Comparison of ENCODE assay signal across 8 cellular contexts in genomic region chr19:39846176-39846677, GRCh38. TPM values are rescaled to one million over a fixed set of nuclear protein-coding genes. Genes with fewer than 3 reads are reported as not detected.
DNase-seq lines count a peak whose midpoint lies in the region; ATAC-seq and TF ChIP-seq lines count a peak whose summit lies in the region.

Gene FBL (minus strand): TSS chr19:39846379. CDS start chr19:39846300, 79 bp downstream.

- WGBS in right lobe of liver (ENCODE audit: insufficient coverage, low coverage, low lambda C conversion rate, missing lambda C conversion rate), result 0% methylated on average over 24 of the region's 47 CpGs

- peaks cover 0 to 20% (median 6%) of the 10 kb centered on the region in 4 donors for H3K4me1 ChIP-seq in right lobe of liver

- H3K27me3 ChIP-seq in right lobe of liver, result no peaks in the 10 kb centered on the region

- ATAC-seq in GM19372 (IDR thresholded peaks at IDR 0.05; ENCODE audit: low read depth, unreplicated experiment) (peak; percentile 85), HG03565 (IDR thresholded peaks at IDR 0.05; ENCODE audit: unreplicated experiment) (peak; percentile 64), right lobe of liver (peak; percentile 94 to 98 (median 94))

- peak; percentile 70 for TF ChIP-seq POLR2A in right lobe of liver (IDR thresholded peaks at IDR 0.05)

- TF ChIP-seq CTCF in right lobe of liver (IDR thresholded peaks at IDR 0.05), result no peak

- H3K36me3 ChIP-seq in right lobe of liver, result no peaks in the 10 kb centered on the region

- peak; percentile 71 to 96 (median 88) for DNase-seq in C1 segment of cervical spinal cord (lab: John Stamatoyannopoulos, UW)
- DNase-seq in NCI-H748 treated with DMSO at 0.1 percent for 48 hours (lab: John Stamatoyannopoulos, UW), result peak; percentile 92
- peak; percentile 98 for DNase-seq in activated CD4-positive, alpha-beta T cell treated with anti-CD3 and anti-CD28 coated beads, Interleukin-2, amount 50 U/mL, for 48 hours
- peak; percentile 95 for DNase-seq in dermis blood vessel endothelial cell
- DNase-seq in right lobe of liver, result peak; percentile 97 to 99 (median 98)
- peak; percentile 95 to 99 for DNase-seq in stimulated activated CD4-positive, alpha-beta T cell treated with anti-CD3 and anti-CD28 coated beads, Interleukin-4, amount 100 ng/mL, for 4 hours

- peak within 1 kb of the TSS; percentile 84 to 95 (median 86) for H3K4me3 ChIP-seq in right lobe of liver

- H3K9me3 ChIP-seq in right lobe of liver, result no peaks in the 10 kb centered on the region

- intact Hi-C loops in right lobe of liver (cut with DNase I), result loop anchor here in 1 of 2 donors (10.0 kb wide), 1 partner anchor 51 kb away; no protein-coding TSS in a partner anchor

- H3K27ac ChIP-seq in right lobe of liver, result peak within 1 kb of the TSS; percentile 9 to 72 (median 58)

RNA-seq across cellular contexts. Expression of gene FBL, which starts in this region (rescaled TPM):
- 141 and 233 TPM in 2 replicates for total RNA-seq in dermis blood vessel endothelial cell
- 10 to 100 TPM; 46.1 to 76.2 (median 51.4) TPM for total RNA-seq in right lobe of liver

Comparison
In these comparisons a context has a peak if more than half of its experiments do, and no peak if none do; other contexts are left out.
1. Peak in every context shown above with its lines: DNase-seq, ATAC-seq, H3K4me3 ChIP-seq and H3K27ac ChIP-seq.